23 cellular contexts compared by ENCODE assay signal in the genomic region with DNA sequence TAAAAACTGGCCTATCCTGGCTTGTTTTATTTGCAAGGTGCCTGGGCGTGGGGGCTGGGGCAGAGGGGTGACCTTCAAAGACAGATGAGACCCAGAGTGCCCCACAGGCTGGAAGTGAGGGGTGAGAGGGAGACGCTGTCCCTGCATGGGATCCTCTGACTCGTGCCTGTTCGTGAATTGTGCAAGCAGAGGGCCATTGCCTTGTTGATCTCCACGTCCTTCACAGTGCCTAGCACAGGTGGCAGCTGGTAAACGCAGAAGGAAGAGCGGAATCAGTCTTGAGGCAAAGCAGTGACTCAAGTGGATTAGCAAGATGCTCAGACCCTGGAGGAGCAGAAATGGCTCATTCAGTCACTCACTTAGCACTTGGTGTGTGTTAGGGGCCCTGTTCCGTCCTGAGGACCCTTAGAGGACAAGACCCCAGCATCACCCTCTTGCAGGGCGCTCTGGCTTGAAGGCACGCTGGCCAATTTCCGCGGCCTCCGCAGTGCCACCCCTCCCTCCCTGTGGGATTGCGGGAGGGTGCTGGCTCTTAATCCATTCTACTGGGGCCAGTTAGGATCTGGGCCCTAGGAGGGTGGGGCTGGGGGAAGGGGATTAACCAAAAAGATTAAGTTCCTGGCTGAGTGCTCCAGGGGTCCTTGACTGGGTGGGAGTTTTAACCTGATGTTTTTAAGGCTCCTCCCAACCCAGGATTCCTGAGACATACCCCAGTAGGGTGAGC.
DNase-seq lines count a peak whose midpoint lies in the region; ATAC-seq and TF ChIP-seq lines count a peak whose summit lies in the region.
"Had no signal": no experiment of that assay in that cellular context is flagged by ENCODE, and none has a peak within 500 bp of the region (broad histone marks: within the 10 kb centered on the region; RNA-seq: fewer than 3 reads in every experiment).

No MANE protein-coding gene starts in this region.

- TF ChIP-seq CTCF in upper lobe of right lung (IDR thresholded peaks at IDR 0.05): no peak

- intact Hi-C loops in upper lobe of right lung (cut with DNase I): no loop called here

- H3K4me3 ChIP-seq in upper lobe of right lung: no peak overlapping the region
- H3K4me3 ChIP-seq: coronary artery, lower lobe of right lung, PC-9, spleen, tibial artery had no signal

- no peaks in the 10 kb centered on the region for H3K9me3 ChIP-seq in upper lobe of right lung
- H3K9me3 ChIP-seq: lower lobe of right lung had no signal

- no peak for DNase-seq in activated T-cell treated with anti-CD3 and anti-CD28 coated beads, Interleukin-2, amount 50 U/mL, for 24 hours
- DNase-seq in activated T-cell treated with anti-CD3 and anti-CD28 coated beads, Interleukin-2, amount 50 U/mL, for 48 hours: no peak
- DNase-seq in NCI-H82 (lab: John Stamatoyannopoulos, UW) (peak; percentile 99), memory B cell (ENCODE audit: low spot score in 2 of 2) (no peak), upper lobe of right lung (peak; percentile 33), NCI-H526 treated with DMSO at 0.1 percent for 48 hours (lab: John Stamatoyannopoulos, UW) (no peak)
- DNase-seq: activated CD4-positive, alpha-beta T cell treated with anti-CD3 and anti-CD28 coated beads, Interleukin-2, amount 10 ng/mL, durations not matched to agents 7 days and 5 days; activated naive CD8-positive, alpha-beta T cell treated with anti-CD3 and anti-CD28 coated beads, Interleukin-2, amount 50 U/mL, for 24 hours; AML-193; COR-L47; endodermal cell; lower lobe of right lung; NCI-H146; PC-9; spleen; stimulated activated CD4-positive, alpha-beta T cell treated with anti-CD3 and anti-CD28 coated beads, Interleukin-4, amount 100 ng/mL, for 24 hours; tibial artery had no signal

- H3K36me3 Mint-ChIP-seq in activated T-cell treated with anti-CD3 and anti-CD28 coated beads, Interleukin-2, amount 50 U/mL, for 24 hours (ENCODE audit: low read depth): peaks cover 34% of the 10 kb centered on the region
- H3K36me3 Mint-ChIP-seq in memory B cell: peaks cover 10% of the 10 kb centered on the region

- no peaks in the 10 kb centered on the region for H3K36me3 ChIP-seq in upper lobe of right lung
- H3K36me3 ChIP-seq: lower lobe of right lung, tibial artery had no signal

- no peak overlapping the region for H3K27ac ChIP-seq in upper lobe of right lung
- H3K27ac ChIP-seq: coronary artery, lower lobe of right lung, PC-9, spleen, tibial artery had no signal

- H3K4me1 ChIP-seq in upper lobe of right lung: no peaks in the 10 kb centered on the region

- peak overlapping the region; percentile 37 for H3K27ac Mint-ChIP-seq in activated T-cell treated with anti-CD3 and anti-CD28 coated beads, Interleukin-2, amount 50 U/mL, for 24 hours
- peak overlapping the region; percentile 73 for H3K27ac Mint-ChIP-seq in memory B cell
- H3K27ac Mint-ChIP-seq: activated CD4-positive, alpha-beta T cell treated with anti-CD3 and anti-CD28 coated beads, Interleukin-2, amount 10 ng/mL, durations not matched to agents 7 days and 5 days; activated naive CD8-positive, alpha-beta T cell treated with anti-CD3 and anti-CD28 coated beads, Interleukin-2, amount 50 U/mL, for 24 hours; endodermal cell; stimulated activated naive CD8-positive, alpha-beta T cell treated with anti-CD3 and anti-CD28 coated beads, Interleukin-15, Interleukin-2, amounts not matched to agents 100 ng/mL and 50 ng/mL, for 24 hours had no signal

- peaks cover 3% of the 10 kb centered on the region for H3K9me3 Mint-ChIP-seq in activated T-cell treated with anti-CD3 and anti-CD28 coated beads, Interleukin-2, amount 50 U/mL, for 24 hours
- H3K9me3 Mint-ChIP-seq in memory B cell: peaks cover 2% of the 10 kb centered on the region
- H3K9me3 Mint-ChIP-seq: activated naive CD8-positive, alpha-beta T cell treated with anti-CD3 and anti-CD28 coated beads, Interleukin-2, amount 50 U/mL, for 24 hours; stimulated activated naive CD8-positive, alpha-beta T cell treated with anti-CD3 and anti-CD28 coated beads, Interleukin-15, Interleukin-2, amounts not matched to agents 100 ng/mL and 50 ng/mL, for 24 hours had no signal

- no peak overlapping the region for H3K4me3 Mint-ChIP-seq in activated T-cell treated with anti-CD3 and anti-CD28 coated beads, Interleukin-2, amount 50 U/mL, for 24 hours
- no peak overlapping the region for H3K4me3 Mint-ChIP-seq in memory B cell
- H3K4me3 Mint-ChIP-seq: activated CD4-positive, alpha-beta T cell treated with anti-CD3 and anti-CD28 coated beads, Interleukin-2, amount 10 ng/mL, durations not matched to agents 7 days and 5 days; activated naive CD8-positive, alpha-beta T cell treated with anti-CD3 and anti-CD28 coated beads, Interleukin-2, amount 50 U/mL, for 24 hours; endodermal cell; IgD-negative memory B cell; stimulated activated naive CD8-positive, alpha-beta T cell treated with anti-CD3 and anti-CD28 coated beads, Interleukin-15, Interleukin-2, amounts not matched to agents 100 ng/mL and 50 ng/mL, for 24 hours had no signal

- no peaks in the 10 kb centered on the region for H3K27me3 Mint-ChIP-seq in activated T-cell treated with anti-CD3 and anti-CD28 coated beads, Interleukin-2, amount 50 U/mL, for 24 hours
- H3K27me3 Mint-ChIP-seq in memory B cell: no peaks in the 10 kb centered on the region
- H3K27me3 Mint-ChIP-seq: activated CD4-positive, alpha-beta T cell treated with anti-CD3 and anti-CD28 coated beads, Interleukin-2, amount 10 ng/mL, durations not matched to agents 7 days and 5 days; activated naive CD8-positive, alpha-beta T cell treated with anti-CD3 and anti-CD28 coated beads, Interleukin-2, amount 50 U/mL, for 24 hours; IgD-negative memory B cell; stimulated activated naive CD8-positive, alpha-beta T cell treated with anti-CD3 and anti-CD28 coated beads, Interleukin-15, Interleukin-2, amounts not matched to agents 100 ng/mL and 50 ng/mL, for 24 hours had no signal

- H3K27me3 ChIP-seq in upper lobe of right lung: no peaks in the 10 kb centered on the region
- H3K27me3 ChIP-seq: spleen, tibial artery had no signal

- ATAC-seq in memory B cell (ENCODE audit: low read depth) (no peak), upper lobe of right lung (no peak), GM18870 (IDR thresholded peaks at IDR 0.05; ENCODE audit: unreplicated experiment) (no peak), GM21526 (IDR thresholded peaks at IDR 0.05; ENCODE audit: low FRiP score, unreplicated experiment) (no peak)
- ATAC-seq: activated naive CD8-positive, alpha-beta T cell treated with anti-CD3 and anti-CD28 coated beads, Interleukin-2, amount 50 U/mL, for 24 hours; HCT116; lower lobe of right lung had no signal

- peaks cover 18% of the 10 kb centered on the region for H3K4me1 Mint-ChIP-seq in activated T-cell treated with anti-CD3 and anti-CD28 coated beads, Interleukin-2, amount 50 U/mL, for 24 hours (ENCODE audit: low read depth)
- peaks cover 9% of the 10 kb centered on the region for H3K4me1 Mint-ChIP-seq in memory B cell

Comparison
In these comparisons a context has a peak if more than half of its experiments do, and no peak if none do; other contexts are left out.
1. DNase-seq: peak in NCI-H82 (single experiment) and upper lobe of right lung (single experiment); none in activated T-cell treated with anti-CD3 and anti-CD28 coated beads, Interleukin-2, amount 50 U/mL, for 24 hours (single experiment), activated T-cell treated with anti-CD3 and anti-CD28 coated beads, Interleukin-2, amount 50 U/mL, for 48 hours (0 of 2), memory B cell (0 of 2) and NCI-H526 treated with DMSO at 0.1 percent for 48 hours (single experiment).